In genomic region chr14:22449612-22449930, GRCh38 we compare ENCODE assay signal across 16 cellular contexts.
"Had no signal": no experiment of that assay in that cellular context is flagged by ENCODE, and none has a peak within 500 bp of the region (broad histone marks: within the 10 kb centered on the region; RNA-seq: fewer than 3 reads in every experiment).

No MANE protein-coding gene starts in this region.

- H3K4me3 Mint-ChIP-seq: activated CD8-positive, alpha-beta memory T cell treated with anti-CD3 and anti-CD28 coated beads, Interleukin-2, amount 10 ng/mL, durations not matched to agents 7 days and 5 days; nephron had no signal

- H3K9me3 ChIP-seq: lower lobe of right lung, ovary, transverse colon had no signal

- ATAC-seq: activated CD8-positive, alpha-beta memory T cell treated with anti-CD3 and anti-CD28 coated beads, Interleukin-2, amount 10 ng/mL, durations not matched to agents 7 days and 5 days; T-cell had no signal

- H3K27ac ChIP-seq: ovary, transverse colon had no signal

- H3K36me3 ChIP-seq: lower lobe of right lung, ovary, transverse colon had no signal

- H3K9me3 Mint-ChIP-seq: activated T-cell treated with anti-CD3 and anti-CD28 coated beads, Interleukin-2, amount 50 U/mL, for 24 hours; T-cell had no signal

- H3K27ac Mint-ChIP-seq: activated CD8-positive, alpha-beta memory T cell treated with anti-CD3 and anti-CD28 coated beads, Interleukin-2, amount 10 ng/mL, durations not matched to agents 7 days and 5 days; activated T-cell treated with anti-CD3 and anti-CD28 coated beads, Interleukin-2, amount 50 U/mL, for 24 hours; nephron; T-cell had no signal

- DNase-seq: activated CD4-positive, alpha-beta T cell treated with anti-CD3 and anti-CD28 coated beads for 1 hour; activated CD4-positive, alpha-beta T cell treated with anti-CD3 and anti-CD28 coated beads, Interleukin-2, amount 50 U/mL, for 48 hours; activated CD8-positive, alpha-beta memory T cell treated with anti-CD3 and anti-CD28 coated beads, Interleukin-2, amount 10 ng/mL, durations not matched to agents 7 days and 5 days; activated gamma-delta T cell; activated T-cell treated with anti-CD3 and anti-CD28 coated beads, Interleukin-2, amount 50 U/mL, for 24 hours; effector CD8-positive, alpha-beta T cell; hippocampal formation; kidney glomerular epithelial cell; lower lobe of right lung; ovary; stimulated activated CD4-positive, alpha-beta T cell treated with anti-CD3 and anti-CD28 coated beads, Interleukin-4, amount 100 ng/mL, for 24 hours; T-cell; T1000; transverse colon had no signal

- H3K36me3 Mint-ChIP-seq: activated CD8-positive, alpha-beta memory T cell treated with anti-CD3 and anti-CD28 coated beads, Interleukin-2, amount 10 ng/mL, durations not matched to agents 7 days and 5 days; T-cell had no signal

- H3K27me3 Mint-ChIP-seq: activated CD8-positive, alpha-beta memory T cell treated with anti-CD3 and anti-CD28 coated beads, Interleukin-2, amount 10 ng/mL, durations not matched to agents 7 days and 5 days; activated T-cell treated with anti-CD3 and anti-CD28 coated beads, Interleukin-2, amount 50 U/mL, for 24 hours; T-cell had no signal

- H3K4me1 ChIP-seq: transverse colon had no signal

- H3K27me3 ChIP-seq: ovary, transverse colon had no signal

- H3K4me1 Mint-ChIP-seq: activated CD8-positive, alpha-beta memory T cell treated with anti-CD3 and anti-CD28 coated beads, Interleukin-2, amount 10 ng/mL, durations not matched to agents 7 days and 5 days had no signal

- H3K4me3 ChIP-seq: coronary artery, lower lobe of right lung, ovary, transverse colon had no signal
